In the genomic region with DNA sequence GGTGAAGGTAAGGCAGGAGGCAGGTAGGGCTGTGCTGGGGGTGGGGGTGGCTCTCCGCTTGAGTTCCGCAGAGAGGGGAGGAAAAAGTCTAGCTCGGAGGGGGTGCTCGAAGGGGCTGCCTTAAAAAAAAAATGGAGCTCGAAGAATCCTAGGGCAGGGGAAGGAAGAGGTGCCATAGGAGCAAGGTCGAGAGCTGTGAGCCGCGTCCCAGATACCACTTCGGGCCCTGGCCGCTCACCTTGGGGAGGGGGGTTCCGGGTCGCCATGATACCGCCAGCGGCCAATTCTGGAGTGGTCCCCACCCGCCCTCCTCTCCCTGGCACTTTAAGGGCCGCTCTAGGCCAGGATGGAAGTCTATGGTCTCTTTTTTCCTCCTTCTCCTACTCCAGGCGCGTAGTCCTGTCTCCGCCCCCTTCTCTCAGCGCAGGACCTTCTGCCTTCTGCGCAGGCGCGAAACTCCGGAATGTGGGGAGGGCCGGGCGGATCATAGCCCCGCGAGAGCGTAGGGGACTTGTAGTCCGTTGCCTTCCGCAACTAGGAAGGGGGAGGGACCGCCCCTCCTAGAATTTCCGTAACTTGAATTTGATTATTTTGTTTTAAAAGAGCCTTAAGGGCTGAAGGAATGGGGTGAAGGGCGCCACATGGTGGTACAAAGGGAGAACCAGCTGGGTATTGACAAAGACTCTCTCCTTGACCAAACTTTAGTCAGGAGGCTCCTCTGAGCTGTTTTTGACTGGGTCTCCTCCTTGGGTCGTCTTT, we compare ENCODE assay signal across 8 cellular contexts. TPM values are rescaled to one million over a fixed set of nuclear protein-coding genes. Genes with fewer than 3 reads are reported as not detected.
DNase-seq lines count a peak whose midpoint lies in the region; ATAC-seq and TF ChIP-seq lines count a peak whose summit lies in the region.

A gene with protein sequence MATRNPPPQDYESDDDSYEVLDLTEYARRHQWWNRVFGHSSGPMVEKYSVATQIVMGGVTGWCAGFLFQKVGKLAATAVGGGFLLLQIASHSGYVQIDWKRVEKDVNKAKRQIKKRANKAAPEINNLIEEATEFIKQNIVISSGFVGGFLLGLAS (minus strand): TSS at position 293 of the 759 bp plus-strand sequence. CDS start 27 bp downstream, at position 266.

- no peaks in the 10 kb centered on the region; the same call in 1 of the 2 replicates for H3K27me3 Mint-ChIP-seq in WTC11 (ENCODE audit: low read depth)

- TF ChIP-seq CTCF in AG04449 (IDR thresholded peaks at IDR 0.05; ENCODE audit: insufficient read depth, low read length, missing control alignments) (no peak), WTC11 (IDR thresholded peaks at IDR 0.05) (no peak), cardiac fibroblast (IDR thresholded peaks at IDR 0.05; ENCODE audit: low read depth, low read length) (peak; percentile 27)

- H3K4me1 Mint-ChIP-seq in WTC11 = peaks cover 30% of the 10 kb centered on the region

- H3K4me3 ChIP-seq in AG04449 (ENCODE audit: low read depth, low read length) = peak within 1 kb of the TSS; percentile 70
- H3K4me3 ChIP-seq in cardiac fibroblast (replicated peaks in 1 of 2; ENCODE audit: low read depth in 2 of 2, low read length in 2 of 2) = peak within 1 kb of the TSS; percentile 62 to 69

- H3K27ac Mint-ChIP-seq in WTC11 = peak within 1 kb of the TSS; percentile 91

- CTCF ChIA-PET in AG04449 (lab: Yijun Ruan, JAX) (no interaction called here), WTC11 (lab: Charles Lee) (interaction anchor here (1.3 to 1.5 kb wide), 2 partner anchors 39 to 584 kb away, joined by 3 to 5 read pairs; no protein-coding TSS in a partner anchor)

- H3K9me3 Mint-ChIP-seq in WTC11 = no peaks in the 10 kb centered on the region

- POLR2A ChIA-PET in AG04449 (lab: Yijun Ruan, JAX) (no interaction called here), WTC11 (lab: Charles Lee) (no interaction called here)

- H3K4me3 Mint-ChIP-seq in WTC11 = peak within 1 kb of the TSS; percentile 85

- peak; percentile 94 for ATAC-seq in GM18870 (IDR thresholded peaks at IDR 0.05; ENCODE audit: unreplicated experiment)
- peak; percentile 98 for ATAC-seq in HG03135 (IDR thresholded peaks at IDR 0.05; ENCODE audit: unreplicated experiment)
- ATAC-seq in WTC11 = peak; percentile 93

- DNase-seq in AG04449 (ENCODE audit: low read depth, low spot score) (peak; percentile 60), NCI-H2227 (lab: John Stamatoyannopoulos, UW; ENCODE audit: unreplicated experiment) (peak; percentile 99), WTC11 (ENCODE audit: low spot score) (peak; percentile 96), cardiac fibroblast (ENCODE audit: low read depth in 2 of 2) (peak; percentile 94 to 96), iPS-NIHi7 (ENCODE audit: extremely low spot score) (peak; percentile 82), smooth muscle cell of the brain vasculature (ENCODE audit: low read depth, low spot score) (peak; percentile 88)

- H3K36me3 Mint-ChIP-seq in WTC11 = peaks cover 14% of the 10 kb centered on the region

TF ChIP-seq in WTC11, 78 proteins besides CTCF, POLR2A, EP300 and RAD21:
- TF ChIP-seq, protein P1, sequence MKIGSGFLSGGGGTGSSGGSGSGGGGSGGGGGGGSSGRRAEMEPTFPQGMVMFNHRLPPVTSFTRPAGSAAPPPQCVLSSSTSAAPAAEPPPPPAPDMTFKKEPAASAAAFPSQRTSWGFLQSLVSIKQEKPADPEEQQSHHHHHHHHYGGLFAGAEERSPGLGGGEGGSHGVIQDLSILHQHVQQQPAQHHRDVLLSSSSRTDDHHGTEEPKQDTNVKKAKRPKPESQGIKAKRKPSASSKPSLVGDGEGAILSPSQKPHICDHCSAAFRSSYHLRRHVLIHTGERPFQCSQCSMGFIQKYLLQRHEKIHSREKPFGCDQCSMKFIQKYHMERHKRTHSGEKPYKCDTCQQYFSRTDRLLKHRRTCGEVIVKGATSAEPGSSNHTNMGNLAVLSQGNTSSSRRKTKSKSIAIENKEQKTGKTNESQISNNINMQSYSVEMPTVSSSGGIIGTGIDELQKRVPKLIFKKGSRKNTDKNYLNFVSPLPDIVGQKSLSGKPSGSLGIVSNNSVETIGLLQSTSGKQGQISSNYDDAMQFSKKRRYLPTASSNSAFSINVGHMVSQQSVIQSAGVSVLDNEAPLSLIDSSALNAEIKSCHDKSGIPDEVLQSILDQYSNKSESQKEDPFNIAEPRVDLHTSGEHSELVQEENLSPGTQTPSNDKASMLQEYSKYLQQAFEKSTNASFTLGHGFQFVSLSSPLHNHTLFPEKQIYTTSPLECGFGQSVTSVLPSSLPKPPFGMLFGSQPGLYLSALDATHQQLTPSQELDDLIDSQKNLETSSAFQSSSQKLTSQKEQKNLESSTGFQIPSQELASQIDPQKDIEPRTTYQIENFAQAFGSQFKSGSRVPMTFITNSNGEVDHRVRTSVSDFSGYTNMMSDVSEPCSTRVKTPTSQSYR (CRISPR knock-in tag; IDR thresholded peaks at IDR 0.05) = no peak
- TF ChIP-seq SP1 (CRISPR knock-in tag; conservative IDR thresholded peaks at IDR 0.05) = 0 out of 2 replicates have a peak, but pooled peaks have one; percentile 26

RNA-seq across cellular contexts. Expression of the gene that starts here (rescaled TPM):
- 18.0 to 20.7 TPM (median 19.9 TPM) in 3 replicates for total RNA-seq in WTC11 (2021)

Comparison
In these comparisons a context has a peak if more than half of its experiments do, and no peak if none do; other contexts are left out.
1. Peak in every context shown above with its lines: DNase-seq, ATAC-seq and H3K4me3 ChIP-seq.